In genomic region chr19:55647732-55648656, GRCh38 we compare ENCODE assay signal across 8 cellular contexts. TPM values are rescaled to one million over a fixed set of nuclear protein-coding genes. Genes with fewer than 3 reads are reported as not detected.
DNase-seq lines count a peak whose midpoint lies in the region; ATAC-seq and TF ChIP-seq lines count a peak whose summit lies in the region.

CCDC106 (plus strand) TSS chr19:55648212; CDS start chr19:55649047, 835 bp downstream.

- H3K4me3 ChIP-seq in liver (ENCODE audit: low read depth in 1 of 3, low read length in 3 of 3) = peak within 1 kb of the TSS; percentile 66 to 89 (median 86)

- DNase-seq in AG08396 (ENCODE audit: low spot score) (peak; percentile 72), NCI-H1930 (lab: John Stamatoyannopoulos, UW) (peak; percentile 61 to 84)
- peak; percentile 42 for DNase-seq in activated CD4-positive, alpha-beta T cell treated with anti-CD3 and anti-CD28 coated beads, Interleukin-2, amount 10 ng/mL, durations not matched to agents 7 days and 5 days
- DNase-seq in effector CD8-positive, alpha-beta T cell (lab: John Stamatoyannopoulos, UW) = peak; percentile 48
- peak in 1 of 2 donors; percentile 67 for DNase-seq in stimulated activated effector memory CD8-positive, alpha-beta T cell treated with anti-CD3 and anti-CD28 coated beads, Interleukin-12 subunit alpha, Interleukin-12 subunit beta, amount 100 ng/mL, for 72 hours (ENCODE audit: low spot score in 2 of 2)

- H3K4me1 ChIP-seq in liver (ENCODE audit: control insufficient read depth in 4 of 4, insufficient read depth in 4 of 4, low read length in 3 of 4) = peaks cover 15 to 44% (median 36%) of the 10 kb centered on the region in 4 donors

- peaks cover 23% of the 10 kb centered on the region for H3K36me3 Mint-ChIP-seq in activated CD4-positive, alpha-beta T cell treated with anti-CD3 and anti-CD28 coated beads, Interleukin-2, amount 10 ng/mL, durations not matched to agents 7 days and 5 days (ENCODE audit: low read depth)
- H3K36me3 Mint-ChIP-seq in stimulated activated effector memory CD8-positive, alpha-beta T cell treated with anti-CD3 and anti-CD28 coated beads, Interleukin-12 subunit alpha, Interleukin-12 subunit beta, amount 100 ng/mL, for 72 hours = peaks cover 58% of the 10 kb centered on the region

- H3K4me3 Mint-ChIP-seq in activated CD4-positive, alpha-beta T cell treated with anti-CD3 and anti-CD28 coated beads, Interleukin-2, amount 10 ng/mL, durations not matched to agents 7 days and 5 days = peak within 1 kb of the TSS; percentile 75
- peak within 1 kb of the TSS; percentile 75 for H3K4me3 Mint-ChIP-seq in stimulated activated effector memory CD8-positive, alpha-beta T cell treated with anti-CD3 and anti-CD28 coated beads, Interleukin-12 subunit alpha, Interleukin-12 subunit beta, amount 100 ng/mL, for 72 hours

- H3K27ac Mint-ChIP-seq in activated CD4-positive, alpha-beta T cell treated with anti-CD3 and anti-CD28 coated beads, Interleukin-2, amount 10 ng/mL, durations not matched to agents 7 days and 5 days = peak within 1 kb of the TSS; percentile 77
- H3K27ac Mint-ChIP-seq in stimulated activated effector memory CD8-positive, alpha-beta T cell treated with anti-CD3 and anti-CD28 coated beads, Interleukin-12 subunit alpha, Interleukin-12 subunit beta, amount 100 ng/mL, for 72 hours = peak within 1 kb of the TSS; percentile 88

- H3K4me1 Mint-ChIP-seq in activated CD4-positive, alpha-beta T cell treated with anti-CD3 and anti-CD28 coated beads, Interleukin-2, amount 10 ng/mL, durations not matched to agents 7 days and 5 days = peaks cover 50% of the 10 kb centered on the region
- H3K4me1 Mint-ChIP-seq in stimulated activated effector memory CD8-positive, alpha-beta T cell treated with anti-CD3 and anti-CD28 coated beads, Interleukin-12 subunit alpha, Interleukin-12 subunit beta, amount 100 ng/mL, for 72 hours = peaks cover 47% of the 10 kb centered on the region

- POLR2A ChIA-PET in activated CD4-positive, alpha-beta T cell treated with anti-CD3 and anti-CD28 coated beads, Interleukin-2, amount 10 ng/mL, durations not matched to agents 7 days and 5 days (lab: Charles Lee) = interaction anchor here (0.6 kb wide), 1 partner anchor 490 kb away, joined by 3 read pairs; no protein-coding TSS in a partner anchor

- CTCF ChIA-PET in activated CD4-positive, alpha-beta T cell treated with anti-CD3 and anti-CD28 coated beads, Interleukin-2, amount 10 ng/mL, durations not matched to agents 7 days and 5 days (lab: Charles Lee) = interaction anchor here (0.6 to 2.1 kb wide), 9 partner anchors 8 to 786 kb away, joined by 3 to 12 read pairs (median 4); no protein-coding TSS in a partner anchor

- peak within 1 kb of the TSS; percentile 75 to 86 for H3K27ac ChIP-seq in liver (ENCODE audit: low read depth in 1 of 2, low read length in 2 of 2)

- TF ChIP-seq RAD21 in liver (IDR thresholded peaks at IDR 0.05) = no peak

- no peaks in the 10 kb centered on the region for H3K27me3 ChIP-seq in liver (ENCODE audit: control insufficient read depth in 4 of 4, insufficient read depth in 4 of 4, low read length in 3 of 4)

- 2% methylated on average over 89 of the region's 89 CpGs for WGBS in liver

- no peaks in the 10 kb centered on the region for H3K27me3 Mint-ChIP-seq in activated CD4-positive, alpha-beta T cell treated with anti-CD3 and anti-CD28 coated beads, Interleukin-2, amount 10 ng/mL, durations not matched to agents 7 days and 5 days

- H3K9ac ChIP-seq in liver (ENCODE audit: low read depth in 1 of 2, low read length in 2 of 2) = peak within 1 kb of the TSS; percentile 71 to 87

- H3K36me3 ChIP-seq in liver (ENCODE audit: control insufficient read depth in 4 of 4, insufficient read depth in 3 of 4, low read depth in 1 of 4, low read length in 3 of 4) = peaks cover 0 to 9% (median under 1%) of the 10 kb centered on the region in 4 donors

- H3K9me3 ChIP-seq in liver (ENCODE audit: control insufficient read depth in 4 of 4, low read length in 3 of 4) = no peaks in the 10 kb centered on the region

- H3K9me3 Mint-ChIP-seq in activated CD4-positive, alpha-beta T cell treated with anti-CD3 and anti-CD28 coated beads, Interleukin-2, amount 10 ng/mL, durations not matched to agents 7 days and 5 days = no peaks in the 10 kb centered on the region
- no peaks in the 10 kb centered on the region for H3K9me3 Mint-ChIP-seq in stimulated activated effector memory CD8-positive, alpha-beta T cell treated with anti-CD3 and anti-CD28 coated beads, Interleukin-12 subunit alpha, Interleukin-12 subunit beta, amount 100 ng/mL, for 72 hours

- ATAC-seq in stimulated activated effector memory CD8-positive, alpha-beta T cell treated with anti-CD3 and anti-CD28 coated beads, Interleukin-12 subunit alpha, Interleukin-12 subunit beta, amount 100 ng/mL, for 72 hours = peak; percentile 22
- ATAC-seq in HG03175 (IDR thresholded peaks at IDR 0.05; ENCODE audit: unreplicated experiment) = no peak

- TF ChIP-seq CTCF in liver (IDR thresholded peaks at IDR 0.05; ENCODE audit: low read depth, low read length, missing input control) = no peak

- TF ChIP-seq POLR2A in GM19099 (IDR thresholded peaks at IDR 0.05; ENCODE audit: extremely low read depth, insufficient read length, low read depth) = peak; percentile 53

TF ChIP-seq in liver, 16 proteins besides CTCF, POLR2A, EP300 and RAD21:
- TF ChIP-seq HNF4G (IDR thresholded peaks at IDR 0.05) (no peak), ZBTB33 (IDR thresholded peaks at IDR 0.05) (no peak), TAF1 (conservative IDR thresholded peaks at IDR 0.05) (no peak), FOXA1 (IDR thresholded peaks at IDR 0.05) (no peak), YY1 (IDR thresholded peaks at IDR 0.05) (peak; percentile 44), JUND (IDR thresholded peaks at IDR 0.05) (no peak), ATF3 (IDR thresholded peaks at IDR 0.05) (no peak), EGR1 (IDR thresholded peaks at IDR 0.05; ENCODE audit: low read depth in 2 of 2) (peak in 1 of 2 donors; percentile 77)

RNA-seq across cellular contexts. Expression of gene CCDC106, which starts in this region (rescaled TPM):
- 1 to 10 TPM; 8.3 to 8.8 TPM for total RNA-seq in activated CD4-positive, alpha-beta T cell treated with anti-CD3 and anti-CD28 coated beads, Interleukin-2, amount 10 ng/mL, durations not matched to agents 7 days and 5 days
- 1 to 10 TPM; 3.6 to 5.6 TPM for total RNA-seq in liver
- 10 to 100 TPM in 1 of 2 donors, 1 to 10 TPM in 1; 6.1 to 13.5 TPM for polyA plus RNA-seq in liver
